1 cellular context compared by ENCODE assay signal in genomic region chr22:38842512-38843200, GRCh38.
TF ChIP-seq lines count a peak whose summit lies in the region.

No MANE protein-coding gene starts in this region.

TF ChIP-seq in GM23338, 12 proteins besides CTCF, POLR2A, EP300 and RAD21 (continued from another document):
- TF ChIP-seq ZNF462 (CRISPR knock-in tag; IDR thresholded peaks at IDR 0.05) (no peak), STAT1 (IDR thresholded peaks at IDR 0.05; ENCODE audit: unreplicated experiment) (no peak), NANOG (IDR thresholded peaks at IDR 0.05; ENCODE audit: borderline replicate concordance) (no peak), REST (IDR thresholded peaks at IDR 0.05; ENCODE audit: unreplicated experiment) (no peak)
